Comparison of ENCODE assay signal across 9 cellular contexts in the genomic region with DNA sequence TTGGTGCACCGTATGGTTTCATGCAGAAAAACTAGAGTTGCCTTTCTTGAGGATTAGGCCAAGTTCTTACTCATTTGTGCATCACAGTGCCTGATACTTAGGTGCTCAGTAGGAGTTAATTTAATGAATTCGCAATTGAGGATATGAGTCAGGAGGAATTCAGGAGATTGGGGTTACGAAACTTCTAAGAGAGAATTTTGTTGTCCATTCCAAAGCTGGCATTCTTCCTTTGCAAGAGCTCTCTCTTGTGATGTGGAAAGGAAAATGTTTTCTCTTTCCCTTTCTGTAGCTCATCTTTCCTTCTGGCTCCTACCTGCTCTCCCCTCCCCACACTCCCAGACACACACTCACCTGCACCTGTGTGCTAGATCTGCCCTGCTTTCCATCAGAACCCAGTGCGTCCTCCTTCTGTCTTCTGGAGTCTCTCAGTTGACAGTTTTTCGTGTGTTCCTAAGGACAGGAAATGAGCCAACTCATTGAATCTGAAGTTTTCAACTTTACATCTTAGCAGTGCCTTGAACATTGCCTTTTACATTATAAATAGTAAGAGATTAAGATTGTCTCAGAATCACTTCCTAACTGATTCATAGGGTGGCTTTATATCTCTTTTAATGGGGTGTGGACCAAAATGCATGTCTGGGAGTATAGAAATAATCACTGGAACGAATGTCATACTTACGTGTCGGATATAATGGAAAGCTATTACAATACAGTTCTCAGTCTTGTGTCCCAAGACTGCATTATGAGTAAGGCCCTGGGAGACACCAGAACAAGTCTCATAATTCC. TPM values are rescaled to one million over a fixed set of nuclear protein-coding genes. Genes with fewer than 3 reads are reported as not detected.
DNase-seq lines count a peak whose midpoint lies in the region; ATAC-seq and TF ChIP-seq lines count a peak whose summit lies in the region.
"Had no signal": no experiment of that assay in that cellular context is flagged by ENCODE, and none has a peak within 500 bp of the region (broad histone marks: within the 10 kb centered on the region; RNA-seq: fewer than 3 reads in every experiment).

No MANE protein-coding gene starts in this region.

- H3K36me3 Mint-ChIP-seq in neural progenitor cell = peaks cover 19% of the 10 kb centered on the region

- no peaks in the 10 kb centered on the region for H3K27me3 ChIP-seq in SJSA1 (replicated peaks)
- H3K27me3 ChIP-seq in neural progenitor cell = no peaks in the 10 kb centered on the region
- no peaks in the 10 kb centered on the region for H3K27me3 ChIP-seq in transverse colon

- in situ Hi-C loops in transverse colon (cut with MboI; ENCODE audit: low pct_ligation_motif_present in 1 of 4, low pct_unique_long_range_greater_than_20kb in 1 of 4, low sequenced_read_pairs in 3 of 4) = no loop called here

- no peaks in the 10 kb centered on the region for H4K20me1 ChIP-seq in neural progenitor cell (ENCODE audit: low read depth)

- TF ChIP-seq POLR2A in transverse colon (IDR thresholded peaks at IDR 0.05) = no peak

- peak overlapping the region; percentile 55 for H3K27ac ChIP-seq in SJSA1
- no peak overlapping the region for H3K27ac ChIP-seq in neural progenitor cell
- H3K27ac ChIP-seq in transverse colon = no peak overlapping the region

- H3K9ac ChIP-seq in neural progenitor cell = no peak overlapping the region

- no peak overlapping the region for H3K4me3 ChIP-seq in SJSA1
- H3K4me3 ChIP-seq in neural progenitor cell = no peak overlapping the region
- H3K4me3 ChIP-seq in transverse colon = no peak overlapping the region

- H3K4me2 ChIP-seq in neural progenitor cell = no peak overlapping the region

- TF ChIP-seq CTCF in neural progenitor cell (IDR thresholded peaks at IDR 0.05) (no peak), transverse colon (IDR thresholded peaks at IDR 0.05) (no peak)

- intact Hi-C loops in transverse colon (cut with DNase I; ENCODE audit: low total_unique reads) = no loop called here

- H3K27ac Mint-ChIP-seq in neural progenitor cell = no peak overlapping the region

- no peak for ATAC-seq in left lobe of liver

- H3K4me1 Mint-ChIP-seq in neural progenitor cell = no peaks in the 10 kb centered on the region

- H3K36me3 ChIP-seq in SJSA1 = peaks cover 63% of the 10 kb centered on the region
- no peaks in the 10 kb centered on the region for H3K36me3 ChIP-seq in neural progenitor cell
- H3K36me3 ChIP-seq in transverse colon = peaks cover 0 to 35% (median 0%) of the 10 kb centered on the region in 4 donors

- H3K4me1 ChIP-seq in SJSA1 (replicated peaks) (peaks cover 16% of the 10 kb centered on the region), neural progenitor cell (no peaks in the 10 kb centered on the region), transverse colon (peaks cover 0 to 8% (median 3%) of the 10 kb centered on the region in 4 donors)

- H3K9me3 ChIP-seq in SJSA1 (replicated peaks) (no peaks in the 10 kb centered on the region), neural progenitor cell (ENCODE audit: low read depth) (no peaks in the 10 kb centered on the region), transverse colon (no peaks in the 10 kb centered on the region)

- H3K27me3 Mint-ChIP-seq in neural progenitor cell (ENCODE audit: insufficient read depth, low read depth) = no peaks in the 10 kb centered on the region

- H3F3A ChIP-seq in neural progenitor cell (ENCODE audit: low read depth) = no peaks in the 10 kb centered on the region

- no peak overlapping the region for H3K4me3 Mint-ChIP-seq in neural progenitor cell

- H2AFZ ChIP-seq in neural progenitor cell (replicated peaks) = no peak overlapping the region

- no peaks in the 10 kb centered on the region for H3K79me2 ChIP-seq in neural progenitor cell (ENCODE audit: low read depth)

- WGBS in transverse colon (ENCODE audit: low coverage in 1 of 2), 2 donors = 88 to 89% methylated on average over 3 to 8 of the region's 8 CpGs

- no peaks in the 10 kb centered on the region for H3K9me3 Mint-ChIP-seq in neural progenitor cell

- DNase-seq in H4 (ENCODE audit: low spot score) = peak; percentile 37
- DNase-seq in SJSA1 (ENCODE audit: low read depth in 1 of 2, low spot score in 2 of 2) = peak; percentile 44 to 78
- DNase-seq in fibroblast of gingiva (ENCODE audit: low read depth) = peak; percentile 90
- DNase-seq in renal cortical epithelial cell (ENCODE audit: low read depth) = peak; percentile 99
- DNase-seq in left lobe of liver (ENCODE audit: low spot score) = no peak
- no peak for DNase-seq in NK-92 treated with Interleukin-12 subunit alpha and Interleukin-12 subunit beta, amount 100 ng/mL, for 24 hours (lab: John Stamatoyannopoulos, UW)
- no peak for DNase-seq in neural progenitor cell (ENCODE audit: low spot score)
- DNase-seq in transverse colon = no peak
- DNase-seq: posterior cingulate gyrus had no signal

- TF ChIP-seq EP300 in transverse colon (IDR thresholded peaks at IDR 0.05; ENCODE audit: low read depth) = no peak

RNA-seq across cellular contexts. Expression of a gene that starts 19.7 kb away (rescaled TPM):
- 16.4 and 33.3 TPM in 2 replicates for total RNA-seq in H4 (2014; rRNA removed; shearing (Covaris generic))
- 130 and 190 TPM in 2 replicates for total RNA-seq in SJSA1 (2014; rRNA removed; shearing (Covaris generic))
- total RNA-seq in renal cortical epithelial cell (78.0 TPM in 2 replicates), left lobe of liver (23.9 TPM), neural progenitor cell (ENCODE audit: low replicate concordance) (25.9 and 35.1 TPM in 2 replicates), transverse colon (100 to 1,000 TPM in 1 of 4 donors, 10 to 100 TPM in 3; 64.4 to 116 (median 84.9) TPM)

RNA-seq across cellular contexts. Expression of a gene that starts 27.2 kb away (rescaled TPM):
- total RNA-seq in H4 (2014; rRNA removed; shearing (Covaris generic)) = 1.4 and 6.3 TPM in 2 replicates
- total RNA-seq in SJSA1 (2014; rRNA removed; shearing (Covaris generic)) = 22.3 and 64.9 TPM in 2 replicates
- total RNA-seq in renal cortical epithelial cell (13.2 and 56.8 TPM in 2 replicates), left lobe of liver (19.6 TPM), neural progenitor cell (ENCODE audit: low replicate concordance) (13.6 and 15.7 TPM in 2 replicates), transverse colon (10 to 100 TPM in 3 of 4 donors, 1 to 10 TPM in 1; 3.0 to 31.4 (median 23.9) TPM)

RNA-seq across cellular contexts. Expression of a gene that starts 27.3 kb away (rescaled TPM):
- total RNA-seq in H4 (2014; rRNA removed; shearing (Covaris generic)) = 14.9 and 22.2 TPM in 2 replicates
- 66.2 and 115 TPM in 2 replicates for total RNA-seq in SJSA1 (2014; rRNA removed; shearing (Covaris generic))
- 15.3 and 50.2 TPM in 2 replicates for total RNA-seq in renal cortical epithelial cell
- total RNA-seq in left lobe of liver = 4.5 TPM
- 18.6 and 33.5 TPM in 2 replicates for total RNA-seq in neural progenitor cell (ENCODE audit: low replicate concordance)
- 1 to 10 TPM in 2 of 4 donors, under 1 TPM in 1, not detected in 1; 0.75 to 3.5 (median 2.0) TPM for total RNA-seq in transverse colon

RNA-seq across cellular contexts. Expression of a gene that starts 52.5 kb away (rescaled TPM):
- 32.0 and 36.1 TPM in 2 replicates for total RNA-seq in H4 (2014; rRNA removed; shearing (Covaris generic))
- 149 and 166 TPM in 2 replicates for total RNA-seq in SJSA1 (2014; rRNA removed; shearing (Covaris generic))
- total RNA-seq in renal cortical epithelial cell (16.0 and 37.0 TPM in 2 replicates), left lobe of liver (9.4 TPM), neural progenitor cell (ENCODE audit: low replicate concordance) (16.4 and 38.9 TPM in 2 replicates), transverse colon (1 to 10 TPM in 3 of 4 donors, not detected in 1; 5.4 to 6.0 (median 6.0) TPM)

Comparison
In these comparisons a context has a peak if more than half of its experiments do, and no peak if none do; other contexts are left out.
1. DNase-seq: peak in H4 (single experiment), SJSA1 (2 of 2), fibroblast of gingiva (single experiment) and renal cortical epithelial cell (single experiment); none in left lobe of liver (single experiment), NK-92 treated with Interleukin-12 subunit alpha and Interleukin-12 subunit beta, amount 100 ng/mL, for 24 hours (single experiment), neural progenitor cell (single experiment) and transverse colon (single experiment).